12 cellular contexts compared by ENCODE assay signal in genomic region chr6:139580592-139581484, GRCh38.
DNase-seq lines count a peak whose midpoint lies in the region; ATAC-seq and TF ChIP-seq lines count a peak whose summit lies in the region.
"Had no signal": no experiment of that assay in that cellular context is flagged by ENCODE, and none has a peak within 500 bp of the region (broad histone marks: within the 10 kb centered on the region; RNA-seq: fewer than 3 reads in every experiment).

No MANE protein-coding gene starts in this region.

- H3K23ac ChIP-seq in H9 (ENCODE audit: insufficient read length, low read depth, low read length), result no peak overlapping the region

- H3K4me1 ChIP-seq in H9 (ENCODE audit: insufficient read depth, low read length), result no peaks in the 10 kb centered on the region
- H3K4me1 ChIP-seq: adrenal gland had no signal

- H3K14ac ChIP-seq in H9 (ENCODE audit: insufficient read depth, low read length), result no peak overlapping the region

- H2BK12ac ChIP-seq in H9 (ENCODE audit: insufficient read length, low read depth, low read length), result no peak overlapping the region

- no peaks in the 10 kb centered on the region for H3K23me2 ChIP-seq in H9 (ENCODE audit: insufficient read length, low read depth, low read length, poor library complexity, severe bottlenecking)

- H3K36me3 Mint-ChIP-seq in natural killer cell (no peaks in the 10 kb centered on the region), H9 (ENCODE audit: insufficient read depth in 1 of 3, low read depth in 3 of 3) (no peaks in the 10 kb centered on the region)

- no peak overlapping the region for H3K56ac ChIP-seq in H9 (ENCODE audit: insufficient read length, low read depth, low read length)

- no peak overlapping the region for H2BK15ac ChIP-seq in H9 (ENCODE audit: low read depth, low read length)

- H3K27me3 ChIP-seq in H9 (ENCODE audit: insufficient read depth, low read length), result no peaks in the 10 kb centered on the region
- H3K27me3 ChIP-seq: adrenal gland had no signal

- DNase-seq in central memory CD4-positive, alpha-beta T cell, result peak; percentile 10
- DNase-seq in natural killer cell (no peak), H9 (no peak), EL (no peak), middle frontal gyrus (ENCODE audit: extremely low spot score, low spot score) (no peak)
- DNase-seq: adrenal gland, DMS79, left ventricle myocardium inferior, T-helper 9 cell had no signal

- no peak overlapping the region for H4K91ac ChIP-seq in H9 (ENCODE audit: insufficient read length, low read depth, low read length)

- no peak overlapping the region for H2BK20ac ChIP-seq in H9 (ENCODE audit: low read depth, low read length, poor library complexity, severe bottlenecking)

- no peak overlapping the region for H2BK120ac ChIP-seq in H9 (ENCODE audit: low read depth, low read length, poor library complexity, severe bottlenecking)

- H3K9ac ChIP-seq in H9 (ENCODE audit: extremely low read depth, insufficient read length, low read length), result no peak overlapping the region

- H3K4me1 Mint-ChIP-seq in natural killer cell (no peaks in the 10 kb centered on the region), H9 (peaks cover 8 to 12% of the 10 kb centered on the region in 2 experiments)

- H3K4me3 Mint-ChIP-seq in natural killer cell (no peak overlapping the region), H9 (no peak overlapping the region; a peak in 1 of 5 replicates)

- H3K4ac ChIP-seq in H9 (ENCODE audit: low read depth, low read length), result no peak overlapping the region

- H3K27me3 Mint-ChIP-seq in natural killer cell (ENCODE audit: low read depth in 2 of 2) (peaks cover 0 to 5% of the 10 kb centered on the region in 2 donors), H9 (ENCODE audit: low read depth) (no peaks in the 10 kb centered on the region)

- H3K9me3 ChIP-seq in H9 (ENCODE audit: control insufficient read depth, low read depth, low read length), result no peaks in the 10 kb centered on the region
- H3K9me3 ChIP-seq: adrenal gland, left ventricle myocardium inferior had no signal

- H3K79me2 ChIP-seq in H9 (ENCODE audit: insufficient read depth, low read length), result no peaks in the 10 kb centered on the region

- no peak overlapping the region for H3K4me2 ChIP-seq in H9 (ENCODE audit: insufficient read depth, insufficient read length, low read length)

- no peak overlapping the region for H3K18ac ChIP-seq in H9 (ENCODE audit: insufficient read length, low read depth, low read length)

- no peak overlapping the region for H3K27ac ChIP-seq in H9 (ENCODE audit: insufficient read length, low read depth, low read length)
- H3K27ac ChIP-seq: adrenal gland, left ventricle myocardium inferior had no signal

- no peaks in the 10 kb centered on the region for H3K79me1 ChIP-seq in H9 (ENCODE audit: insufficient read depth, low read depth, low read length, poor library complexity, severe bottlenecking)

- H3K27ac Mint-ChIP-seq in natural killer cell (no peak overlapping the region), H9 (peak overlapping the region in 1 of 3 experiments; percentile 57; a peak in 1 of 7 replicates)

- no peaks in the 10 kb centered on the region for H3K9me3 Mint-ChIP-seq in natural killer cell
- no peaks in the 10 kb centered on the region for H3K9me3 Mint-ChIP-seq in H9

- no peak overlapping the region for H2BK5ac ChIP-seq in H9 (ENCODE audit: insufficient read length, low read length)

- H4K20me1 ChIP-seq in H9 (ENCODE audit: control insufficient read depth, insufficient read depth, insufficient read length), result no peaks in the 10 kb centered on the region

- H2AFZ ChIP-seq in H9 (ENCODE audit: low read length), result no peak overlapping the region

- TF ChIP-seq CTCF in natural killer cell (IDR thresholded peaks at IDR 0.05) (no peak), H9 (conservative IDR thresholded peaks at IDR 0.05) (no peak)

- H2AK5ac ChIP-seq in H9 (ENCODE audit: insufficient read length, low read length), result no peak overlapping the region

- H4K8ac ChIP-seq in H9 (replicated peaks; ENCODE audit: insufficient read length, low read depth, low read length), result no peak overlapping the region

- no peak overlapping the region for H4K5ac ChIP-seq in H9 (ENCODE audit: insufficient read length, low read depth, low read length)

- WGBS in H9 (ENCODE audit: extremely low coverage, insufficient read length, low lambda C conversion rate), result no CpG with 5 or more reads among the region's 9 CpGs

- intact Hi-C loops in natural killer cell (cut with micrococcal nuclease), result no loop called here

- ATAC-seq in GM18519 (IDR thresholded peaks at IDR 0.05; ENCODE audit: low FRiP score, unreplicated experiment) (peak; percentile 92), GM21423 (IDR thresholded peaks at IDR 0.05; ENCODE audit: unreplicated experiment) (peak; percentile 73), HG03103 (IDR thresholded peaks at IDR 0.05; ENCODE audit: low read depth, unreplicated experiment) (peak; percentile 87), natural killer cell (no peak)

- no peak overlapping the region for H3T11ph ChIP-seq in H9 (ENCODE audit: low read length)

Comparison
In these comparisons a context has a peak if more than half of its experiments do, and no peak if none do; other contexts are left out.
1. ATAC-seq: peak in GM18519 (single experiment), GM21423 (single experiment) and HG03103 (single experiment); none in natural killer cell (0 of 3).